1 cellular context compared by ENCODE assay signal in the genomic region with DNA sequence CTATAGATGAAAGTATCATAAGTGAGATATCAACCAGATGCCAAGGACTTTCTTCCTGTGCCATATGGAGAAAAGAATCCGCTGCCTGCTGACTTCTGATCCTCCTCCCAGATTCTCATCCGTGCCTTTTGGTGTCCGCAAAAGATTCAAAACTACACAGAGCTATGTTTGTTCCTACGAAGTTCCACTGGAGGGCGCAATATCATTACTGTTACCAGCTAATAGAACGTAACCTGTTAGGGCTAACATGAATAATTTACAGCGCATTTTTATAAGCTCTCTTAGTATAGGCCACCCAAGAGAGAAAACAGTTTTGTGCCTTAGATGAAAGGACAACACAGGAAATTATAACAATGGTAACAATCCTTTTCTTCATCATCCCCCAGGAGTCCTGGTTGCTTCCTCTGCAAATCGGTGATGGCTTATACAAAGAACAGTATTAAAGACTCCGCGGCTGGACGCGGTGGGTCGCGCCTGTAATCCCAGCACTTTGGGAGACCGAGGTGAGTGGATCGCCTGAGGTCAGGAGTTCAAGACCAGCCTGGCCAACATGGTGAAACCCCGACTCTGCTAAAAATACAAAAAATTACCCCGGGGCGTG.
TF ChIP-seq lines count a peak whose summit lies in the region.

No MANE protein-coding gene starts in this region.

TF ChIP-seq in H1, 55 proteins besides CTCF, POLR2A, EP300 and RAD21:
- TF ChIP-seq POU5F1 (IDR thresholded peaks at IDR 0.05; ENCODE audit: low read depth, low read length), result no peak
- no peak for TF ChIP-seq KDM1A (IDR thresholded peaks at IDR 0.05; ENCODE audit: borderline replicate concordance, low read length)
- no peak for TF ChIP-seq CBX5 (IDR thresholded peaks at IDR 0.05; ENCODE audit: low read depth, low read length)
- TF ChIP-seq, protein P1, sequence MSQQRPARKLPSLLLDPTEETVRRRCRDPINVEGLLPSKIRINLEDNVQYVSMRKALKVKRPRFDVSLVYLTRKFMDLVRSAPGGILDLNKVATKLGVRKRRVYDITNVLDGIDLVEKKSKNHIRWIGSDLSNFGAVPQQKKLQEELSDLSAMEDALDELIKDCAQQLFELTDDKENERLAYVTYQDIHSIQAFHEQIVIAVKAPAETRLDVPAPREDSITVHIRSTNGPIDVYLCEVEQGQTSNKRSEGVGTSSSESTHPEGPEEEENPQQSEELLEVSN (IDR thresholded peaks at IDR 0.05), result no peak
- no peak for TF ChIP-seq ASH2L (IDR thresholded peaks at IDR 0.05; ENCODE audit: low read length)
- no peak for TF ChIP-seq TCF12 (IDR thresholded peaks at IDR 0.05; ENCODE audit: low read depth, low read length)
- no peak for TF ChIP-seq SRF (IDR thresholded peaks at IDR 0.05; ENCODE audit: low read depth, low read length)
- TF ChIP-seq, protein P2, sequence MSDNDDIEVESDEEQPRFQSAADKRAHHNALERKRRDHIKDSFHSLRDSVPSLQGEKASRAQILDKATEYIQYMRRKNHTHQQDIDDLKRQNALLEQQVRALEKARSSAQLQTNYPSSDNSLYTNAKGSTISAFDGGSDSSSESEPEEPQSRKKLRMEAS (IDR thresholded peaks at IDR 0.05), result no peak
- TF ChIP-seq, protein P3, sequence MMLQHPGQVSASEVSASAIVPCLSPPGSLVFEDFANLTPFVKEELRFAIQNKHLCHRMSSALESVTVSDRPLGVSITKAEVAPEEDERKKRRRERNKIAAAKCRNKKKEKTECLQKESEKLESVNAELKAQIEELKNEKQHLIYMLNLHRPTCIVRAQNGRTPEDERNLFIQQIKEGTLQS (IDR thresholded peaks at IDR 0.05; ENCODE audit: insufficient read depth, low read depth, low read length), result no peak
- no peak for TF ChIP-seq POLR2AphosphoS5 (IDR thresholded peaks at IDR 0.05; ENCODE audit: low read depth, low read length)
- TF ChIP-seq KDM5A (IDR thresholded peaks at IDR 0.05; ENCODE audit: low read length), result no peak
- no peak for TF ChIP-seq SUZ12 (IDR thresholded peaks at IDR 0.05; ENCODE audit: low read length)
- no peak for TF ChIP-seq TEAD4 (IDR thresholded peaks at IDR 0.05; ENCODE audit: low read depth, low read length)
- no peak for TF ChIP-seq GTF2F1 (IDR thresholded peaks at IDR 0.05; ENCODE audit: borderline replicate concordance, low read depth, low read length)
- TF ChIP-seq EGR1 (IDR thresholded peaks at IDR 0.05; ENCODE audit: borderline replicate concordance, low read depth, low read length), result no peak
- no peak for TF ChIP-seq FOSL1 (IDR thresholded peaks at IDR 0.05; ENCODE audit: insufficient read depth, low read depth, low read length)
- TF ChIP-seq CREB1 (IDR thresholded peaks at IDR 0.05), result no peak
- no peak for TF ChIP-seq BCL11A (IDR thresholded peaks at IDR 0.05; ENCODE audit: low read depth in 2 of 2, low read length in 2 of 2)
- TF ChIP-seq CTBP2 (IDR thresholded peaks at IDR 0.05; ENCODE audit: borderline replicate concordance, insufficient read depth, insufficient read length, low read length), result no peak
- TF ChIP-seq HDAC6 (IDR thresholded peaks at IDR 0.05; ENCODE audit: low read depth, low read length), result no peak
